8 cellular contexts compared by ENCODE assay signal in the genomic region with DNA sequence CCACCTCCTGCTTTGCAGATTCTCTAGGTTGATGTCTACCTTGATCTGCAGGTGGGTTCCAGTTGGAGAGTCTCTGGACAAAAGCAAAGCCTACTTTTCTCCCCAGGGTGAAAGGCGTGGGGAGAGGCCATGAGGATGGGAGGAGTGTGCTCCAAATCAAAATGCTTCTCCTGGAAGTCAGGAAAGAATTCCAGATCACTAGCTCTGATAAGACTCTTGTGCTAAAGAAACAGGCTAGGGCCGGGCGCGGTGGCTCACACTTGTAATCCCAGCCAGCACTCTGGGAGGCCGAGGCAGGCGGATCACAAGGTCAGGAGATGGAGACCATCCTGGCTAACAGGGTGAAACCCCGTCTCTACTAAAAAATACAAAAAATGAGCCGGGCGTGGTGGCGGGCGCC. TPM values are rescaled to one million over a fixed set of nuclear protein-coding genes. Genes with fewer than 3 reads are reported as not detected.
DNase-seq lines count a peak whose midpoint lies in the region; ATAC-seq and TF ChIP-seq lines count a peak whose summit lies in the region.
"Not testable (repeated sequence)": the region's sequence is repeated elsewhere in the genome, so short reads cannot be mapped to it uniquely, and the experiment has no call there.

No MANE protein-coding gene starts in this region.

- H3K9me3 Mint-ChIP-seq in IgD-negative memory B cell; activated T-helper 1 cell treated with anti-CD3 and anti-CD28 coated beads, Interleukin-12 subunit alpha, Interleukin-12 subunit beta, Interleukin-2, Interleukin-4 antibody, amounts not matched to agents 30 ng/mL and 10 ng/mL and 1 ng/mL, durations not matched to agents 14 hours and 24 hours and 36 hours; central memory CD8-positive, alpha-beta T cell; natural killer cell; stimulated activated naive B cell treated with anti-CD40 and anti-IgM and Interleukin-4, amounts not matched to agents 10 μg/mL and 1 μg/mL and 100 μg/mL, for 72 hours: not testable (repeated sequence)

- peak overlapping the region; percentile 4 to 90 (median 52) for H3K4me3 Mint-ChIP-seq in IgD-negative memory B cell
- peak overlapping the region; percentile 26 for H3K4me3 Mint-ChIP-seq in activated T-helper 1 cell treated with anti-CD3 and anti-CD28 coated beads, Interleukin-12 subunit alpha, Interleukin-12 subunit beta, Interleukin-2, Interleukin-4 antibody, amounts not matched to agents 30 ng/mL and 10 ng/mL and 1 ng/mL, durations not matched to agents 14 hours and 24 hours and 36 hours
- peak overlapping the region; percentile 84 for H3K4me3 Mint-ChIP-seq in central memory CD8-positive, alpha-beta T cell
- H3K4me3 Mint-ChIP-seq in natural killer cell: not testable (repeated sequence)
- H3K4me3 Mint-ChIP-seq in stimulated activated naive B cell treated with anti-CD40 and anti-IgM and Interleukin-4, amounts not matched to agents 10 μg/mL and 1 μg/mL and 100 μg/mL, for 72 hours: peak overlapping the region in 1 of 2 donors; percentile 43

- H3K4me2 ChIP-seq in BLaER1 treated with 17β-estradiol and CSF1 and Interleukin-3, amounts not matched to agents 10 nM and 100 nM: peak overlapping the region in 8 of 11 experiments; percentile 82 to 98 (median 93); a peak in 10 of 22 replicates

- H4K20me1 ChIP-seq in BLaER1 treated with 17β-estradiol and CSF1 and Interleukin-3, amounts not matched to agents 10 nM and 100 nM: not testable (repeated sequence)

- peaks cover 51 to 91% (median 76%) of the 10 kb centered on the region in 10 experiments for H3K4me1 ChIP-seq in BLaER1 treated with 17β-estradiol and CSF1 and Interleukin-3, amounts not matched to agents 10 nM and 100 nM
- peaks cover 38 to 91% of the 10 kb centered on the region in 2 donors for H3K4me1 ChIP-seq in left lung

- peaks cover 42 to 45% (median 44%) of the 10 kb centered on the region in 3 donors for H3K4me1 Mint-ChIP-seq in IgD-negative memory B cell
- peaks cover 63% of the 10 kb centered on the region for H3K4me1 Mint-ChIP-seq in activated T-helper 1 cell treated with anti-CD3 and anti-CD28 coated beads, Interleukin-12 subunit alpha, Interleukin-12 subunit beta, Interleukin-2, Interleukin-4 antibody, amounts not matched to agents 30 ng/mL and 10 ng/mL and 1 ng/mL, durations not matched to agents 14 hours and 24 hours and 36 hours (ENCODE audit: low read depth)
- H3K4me1 Mint-ChIP-seq in central memory CD8-positive, alpha-beta T cell: peaks cover 48% of the 10 kb centered on the region
- H3K4me1 Mint-ChIP-seq in natural killer cell: peaks cover 24 to 41% of the 10 kb centered on the region in 2 donors
- peaks cover 39 to 83% of the 10 kb centered on the region in 2 donors for H3K4me1 Mint-ChIP-seq in stimulated activated naive B cell treated with anti-CD40 and anti-IgM and Interleukin-4, amounts not matched to agents 10 μg/mL and 1 μg/mL and 100 μg/mL, for 72 hours

- DNase-seq in activated T-helper 1 cell treated with anti-CD3 and anti-CD28 coated beads, Interleukin-12 subunit alpha, Interleukin-12 subunit beta, Interleukin-2, Interleukin-4 antibody, amounts not matched to agents 30 ng/mL and 10 ng/mL and 1 ng/mL, durations not matched to agents 14 hours and 24 hours and 36 hours (ENCODE audit: low spot score); central memory CD8-positive, alpha-beta T cell (ENCODE audit: low spot score in 2 of 2); left lung; natural killer cell; stimulated activated naive B cell treated with anti-CD40 and anti-IgM and Interleukin-4, amounts not matched to agents 10 μg/mL and 1 μg/mL and 100 μg/mL, for 72 hours: not testable (repeated sequence)
- peak; percentile 69 for DNase-seq in posterior vena cava (ENCODE audit: low spot score)

- not testable (repeated sequence) for H3K9ac ChIP-seq in BLaER1 treated with 17β-estradiol and CSF1 and Interleukin-3, amounts not matched to agents 10 nM and 100 nM

- peak overlapping the region in 3 of 11 experiments; percentile 99 to 100 (median 99); a peak in 5 of 22 replicates for H3K27ac ChIP-seq in BLaER1 treated with 17β-estradiol and CSF1 and Interleukin-3, amounts not matched to agents 10 nM and 100 nM
- H3K27ac ChIP-seq in left lung: peak overlapping the region; percentile 99 to 100

- not testable (repeated sequence) for H3K36me3 ChIP-seq in BLaER1 treated with 17β-estradiol and CSF1 and Interleukin-3, amounts not matched to agents 10 nM and 100 nM; left lung

- not testable (repeated sequence) for H3K36me3 Mint-ChIP-seq in IgD-negative memory B cell; activated T-helper 1 cell treated with anti-CD3 and anti-CD28 coated beads, Interleukin-12 subunit alpha, Interleukin-12 subunit beta, Interleukin-2, Interleukin-4 antibody, amounts not matched to agents 30 ng/mL and 10 ng/mL and 1 ng/mL, durations not matched to agents 14 hours and 24 hours and 36 hours (ENCODE audit: low read depth); natural killer cell; stimulated activated naive B cell treated with anti-CD40 and anti-IgM and Interleukin-4, amounts not matched to agents 10 μg/mL and 1 μg/mL and 100 μg/mL, for 72 hours
- peaks cover 17% of the 10 kb centered on the region for H3K36me3 Mint-ChIP-seq in central memory CD8-positive, alpha-beta T cell (ENCODE audit: insufficient read depth)

- H3K27ac Mint-ChIP-seq in IgD-negative memory B cell (peak overlapping the region; percentile 71 to 95 (median 95)), natural killer cell (peak overlapping the region; percentile 91 to 94)
- not testable (repeated sequence) for H3K27ac Mint-ChIP-seq in activated T-helper 1 cell treated with anti-CD3 and anti-CD28 coated beads, Interleukin-12 subunit alpha, Interleukin-12 subunit beta, Interleukin-2, Interleukin-4 antibody, amounts not matched to agents 30 ng/mL and 10 ng/mL and 1 ng/mL, durations not matched to agents 14 hours and 24 hours and 36 hours
- H3K27ac Mint-ChIP-seq in central memory CD8-positive, alpha-beta T cell (ENCODE audit: low read depth): peak overlapping the region; percentile 95
- H3K27ac Mint-ChIP-seq in stimulated activated naive B cell treated with anti-CD40 and anti-IgM and Interleukin-4, amounts not matched to agents 10 μg/mL and 1 μg/mL and 100 μg/mL, for 72 hours: peak overlapping the region; percentile 37

- not testable (repeated sequence) for H3K27me3 Mint-ChIP-seq in IgD-negative memory B cell; activated T-helper 1 cell treated with anti-CD3 and anti-CD28 coated beads, Interleukin-12 subunit alpha, Interleukin-12 subunit beta, Interleukin-2, Interleukin-4 antibody, amounts not matched to agents 30 ng/mL and 10 ng/mL and 1 ng/mL, durations not matched to agents 14 hours and 24 hours and 36 hours (ENCODE audit: insufficient read depth); central memory CD8-positive, alpha-beta T cell; natural killer cell (ENCODE audit: low read depth in 2 of 2); stimulated activated naive B cell treated with anti-CD40 and anti-IgM and Interleukin-4, amounts not matched to agents 10 μg/mL and 1 μg/mL and 100 μg/mL, for 72 hours

- intact Hi-C loops in activated T-helper 1 cell treated with anti-CD3 and anti-CD28 coated beads, Interleukin-12 subunit alpha, Interleukin-12 subunit beta, Interleukin-2, Interleukin-4 antibody, amounts not matched to agents 30 ng/mL and 10 ng/mL and 1 ng/mL, durations not matched to agents 14 hours and 24 hours and 36 hours (cut with micrococcal nuclease): loop anchor here (5.0 kb wide), 1 partner anchor 306 kb away; the partner anchor contains the start of gene RAD52
- intact Hi-C loops in left lung (cut with DNase I): not testable (repeated sequence)
- intact Hi-C loops in natural killer cell (cut with micrococcal nuclease): loop anchor here (5.0 kb wide), 1 partner anchor 46 kb away; no protein-coding TSS in a partner anchor
- intact Hi-C loops in posterior vena cava (cut with DNase I): loop anchor here (5.0 to 10.0 kb wide), 3 partner anchors 64 to 111 kb away; partner anchors contain the start of gene WNK1 (in 1 of the 2)

- H3K9me3 ChIP-seq in BLaER1 treated with 17β-estradiol and CSF1 and Interleukin-3, amounts not matched to agents 10 nM and 100 nM (replicated peaks in 1 of 11); left lung: not testable (repeated sequence)

- H3K4me3 ChIP-seq in BLaER1 treated with 17β-estradiol and CSF1 and Interleukin-3, amounts not matched to agents 10 nM and 100 nM; left lung: not testable (repeated sequence)

- not testable (repeated sequence) for H3K27me3 ChIP-seq in BLaER1 treated with 17β-estradiol and CSF1 and Interleukin-3, amounts not matched to agents 10 nM and 100 nM; left lung

- ATAC-seq in central memory CD8-positive, alpha-beta T cell (replicated peaks; ENCODE audit: extremely low read depth, poor library complexity, severe bottlenecking); left lung; natural killer cell; stimulated activated naive B cell treated with anti-CD40 and anti-IgM and Interleukin-4, amounts not matched to agents 10 μg/mL and 1 μg/mL and 100 μg/mL, for 72 hours (replicated peaks): not testable (repeated sequence)

- TF ChIP-seq CTCF in left lung (IDR thresholded peaks at IDR 0.05); natural killer cell (IDR thresholded peaks at IDR 0.05): not testable (repeated sequence)

RNA-seq across cellular contexts. Expression of gene NINJ2, which starts 21.9 kb away (rescaled TPM):
- polyA plus RNA-seq in IgD-negative memory B cell: 15.8 TPM
- total RNA-seq in activated T-helper 1 cell treated with anti-CD3 and anti-CD28 coated beads, Interleukin-12 subunit alpha, Interleukin-12 subunit beta, Interleukin-2, Interleukin-4 antibody, amounts not matched to agents 30 ng/mL and 10 ng/mL and 1 ng/mL, durations not matched to agents 14 hours and 24 hours and 36 hours: 4.8 and 6.8 TPM in 2 replicates
- total RNA-seq in left lung (10 to 100 TPM; 13.0 to 18.0 TPM), natural killer cell (1 to 10 TPM; 3.1 to 6.6 (median 4.9) TPM), posterior vena cava (1 to 10 TPM; 4.6 to 5.6 TPM)
